In genomic region chr7:149147730-149148653, GRCh38 we compare ENCODE assay signal across 8 cellular contexts. TPM values are rescaled to one million over a fixed set of nuclear protein-coding genes. Genes with fewer than 3 reads are reported as not detected.
DNase-seq lines count a peak whose midpoint lies in the region; ATAC-seq and TF ChIP-seq lines count a peak whose summit lies in the region.

No MANE protein-coding gene starts in this region.

- WGBS in adrenal gland, 4 donors: 0 to 1% (median 0%) methylated on average over 6 to 87 of the region's 87 CpGs

- H3K4me1 ChIP-seq in adrenal gland (replicated peaks in 1 of 2): peaks cover 3 to 20% of the 10 kb centered on the region in 2 donors
- H3K4me1 ChIP-seq in left ventricle myocardium inferior: peaks cover 31% of the 10 kb centered on the region

- intact Hi-C loops in adrenal gland (cut with DNase I) (loop anchor here in 1 of 2 donors (10.0 kb wide), 1 partner anchor 53 kb away; the partner anchor contains the start of gene ZNF786), left ventricle myocardium inferior (cut with micrococcal nuclease) (no loop called here), posterior vena cava (cut with DNase I) (no loop called here)

- H3K36me3 ChIP-seq in adrenal gland (replicated peaks in 1 of 2) (no peaks in the 10 kb centered on the region), left ventricle myocardium inferior (no peaks in the 10 kb centered on the region)

- peak in 1 of 2 donors; percentile 39 for TF ChIP-seq POLR2A in adrenal gland (IDR thresholded peaks at IDR 0.05)

- peak overlapping the region; percentile 69 to 83 (median 76) for H3K4me3 ChIP-seq in adrenal gland
- H3K4me3 ChIP-seq in left ventricle myocardium inferior: peak overlapping the region; percentile 84

- no peak for TF ChIP-seq CTCF in adrenal gland (IDR thresholded peaks at IDR 0.05)
- no peak for TF ChIP-seq CTCF in left ventricle myocardium inferior (IDR thresholded peaks at IDR 0.05; ENCODE audit: borderline replicate concordance)

- ATAC-seq in GM19463 (IDR thresholded peaks at IDR 0.05; ENCODE audit: unreplicated experiment): peak; percentile 30
- ATAC-seq in HG03565 (IDR thresholded peaks at IDR 0.05; ENCODE audit: unreplicated experiment): peak; percentile 14
- ATAC-seq in SK-N-SH treated with all-trans-retinoic acid at 6 μM for 48 hours: peak; percentile 71

- H3K27me3 ChIP-seq in adrenal gland (no peaks in the 10 kb centered on the region), left ventricle myocardium inferior (ENCODE audit: low read depth) (no peaks in the 10 kb centered on the region)

- H3K9me3 ChIP-seq in adrenal gland (replicated peaks in 1 of 3): no peaks in the 10 kb centered on the region
- H3K9me3 ChIP-seq in left ventricle myocardium inferior (replicated peaks): no peaks in the 10 kb centered on the region

- DNase-seq in COR-L47 (lab: John Stamatoyannopoulos, UW) (peak; percentile 45), adrenal gland (peak; percentile 59 to 82 (median 69)), left ventricle myocardium inferior (peak; percentile 57), posterior vena cava (ENCODE audit: low spot score) (peak; percentile 88), NCI-H510A (lab: John Stamatoyannopoulos, UW) (no peak)

- H3K27ac ChIP-seq in adrenal gland (peak overlapping the region; percentile 62 to 97 (median 93)), left ventricle myocardium inferior (replicated peaks) (peak overlapping the region; percentile 94)

TF ChIP-seq in SK-N-SH treated with all-trans-retinoic acid at 6 μM for 48 hours, 23 proteins besides CTCF, POLR2A, EP300 and RAD21 (continues in another document):
- TF ChIP-seq TOX (CRISPR knock-in tag; IDR thresholded peaks at IDR 0.05; ENCODE audit: borderline replicate concordance) (no peak), ZNF565 (CRISPR knock-in tag; conservative IDR thresholded peaks at IDR 0.05; ENCODE audit: low read depth) (no peak), POU6F1 (CRISPR knock-in tag; IDR thresholded peaks at IDR 0.05; ENCODE audit: borderline replicate concordance, low read depth) (no peak), ESRRG (CRISPR knock-in tag; IDR thresholded peaks at IDR 0.05) (no peak), TSHZ2 (CRISPR knock-in tag; IDR thresholded peaks at IDR 0.05) (no peak), CREB5 (CRISPR knock-in tag; IDR thresholded peaks at IDR 0.05; ENCODE audit: low read depth) (no peak), CSDC2 (CRISPR knock-in tag; IDR thresholded peaks at IDR 0.05) (no peak), PATZ1 (CRISPR knock-in tag; IDR thresholded peaks at IDR 0.05; ENCODE audit: borderline replicate concordance) (no peak), CSRNP3 (CRISPR knock-in tag; IDR thresholded peaks at IDR 0.05) (no peak), BACH2 (CRISPR knock-in tag; IDR thresholded peaks at IDR 0.05; ENCODE audit: borderline replicate concordance) (no peak), ISL1 (CRISPR knock-in tag; IDR thresholded peaks at IDR 0.05) (no peak), ZFP30 (CRISPR knock-in tag; IDR thresholded peaks at IDR 0.05) (no peak), ZFP3 (CRISPR knock-in tag; IDR thresholded peaks at IDR 0.05) (no peak), PPARA (CRISPR knock-in tag; IDR thresholded peaks at IDR 0.05; ENCODE audit: borderline replicate concordance) (no peak), TCF4 (CRISPR knock-in tag; IDR thresholded peaks at IDR 0.05; ENCODE audit: borderline replicate concordance) (no peak), GLIS3 (CRISPR knock-in tag; IDR thresholded peaks at IDR 0.05) (no peak), ZC3H10 (CRISPR knock-in tag; IDR thresholded peaks at IDR 0.05) (no peak)

RNA-seq across cellular contexts. Expression of gene ZNF398, which starts 0.7 kb away (rescaled TPM):
- total RNA-seq in adrenal gland: 10 to 100 TPM; 11.3 to 18.7 (median 14.7) TPM
- 1 to 10 TPM; 2.0 to 8.5 (median 3.6) TPM for polyA plus RNA-seq in adrenal gland
- total RNA-seq in left ventricle myocardium inferior: 7.1 TPM
- total RNA-seq in posterior vena cava: 10 to 100 TPM; 10.3 to 12.1 TPM

RNA-seq across cellular contexts. Expression of gene ZNF425, which starts 21.9 kb away (rescaled TPM):
- total RNA-seq in adrenal gland: 1 to 10 TPM in 7 of 8 donors, under 1 TPM in 1; 0.36 to 2.3 (median 1.4) TPM
- 1 to 10 TPM in 2 of 3 donors, under 1 TPM in 1; 0.71 to 2.9 (median 1.4) TPM for polyA plus RNA-seq in adrenal gland
- total RNA-seq in left ventricle myocardium inferior: 0.58 TPM
- total RNA-seq in posterior vena cava: 1 to 10 TPM in 1 of 2 donors, under 1 TPM in 1; 0.97 to 1.7 TPM

RNA-seq across cellular contexts. Expression of gene ZNF282, which starts 47.4 kb away (rescaled TPM):
- 10 to 100 TPM; 13.6 to 33.8 (median 21.4) TPM for total RNA-seq in adrenal gland
- polyA plus RNA-seq in adrenal gland: 10 to 100 TPM in 2 of 3 donors, 1 to 10 TPM in 1; 3.6 to 15.1 (median 13.0) TPM
- 15.0 TPM for total RNA-seq in left ventricle myocardium inferior
- 10 to 100 TPM; 13.9 to 19.6 TPM for total RNA-seq in posterior vena cava

RNA-seq across cellular contexts. Expression of gene ZNF786, which starts 57.5 kb away (rescaled TPM):
- total RNA-seq in adrenal gland: 10 to 100 TPM in 1 of 8 donors, 1 to 10 TPM in 7; 4.3 to 13.0 (median 5.5) TPM
- polyA plus RNA-seq in adrenal gland: 1 to 10 TPM; 2.6 to 5.1 (median 3.5) TPM
- total RNA-seq in left ventricle myocardium inferior: 2.4 TPM
- total RNA-seq in posterior vena cava: 1 to 10 TPM; 3.4 to 4.6 TPM

Comparison
In these comparisons a context has a peak if more than half of its experiments do, and no peak if none do; other contexts are left out.
1. ATAC-seq: peak in every context shown above with its lines; median percentile 71 in SK-N-SH treated with all-trans-retinoic acid at 6 μM for 48 hours; 30 in GM19463; 14 in HG03565.